ENCODE assay signal across 29 cellular contexts in genomic region chr7:52486267-52486666, GRCh38.
"Had no signal": no experiment of that assay in that cellular context is flagged by ENCODE, and none has a peak within 500 bp of the region (broad histone marks: within the 10 kb centered on the region; RNA-seq: fewer than 3 reads in every experiment).

No MANE protein-coding gene starts in this region.

- FAIRE-seq: small intestine, urothelium cell line had no signal

- DNase-seq: natural killer cell; occipital lobe; ovary; posterior cingulate gyrus; psoas muscle; right cardiac atrium; right lobe of liver; sigmoid colon; small intestine; stimulated activated CD4-positive, alpha-beta T cell treated with anti-CD3 and anti-CD28 coated beads, Interleukin-15, amount 100 ng/mL, for 24 hours; stimulated activated CD4-positive, alpha-beta T cell treated with anti-CD3 and anti-CD28 coated beads, Interleukin-2, amount 100 ng/mL, for 24 hours; stimulated activated CD4-positive, alpha-beta T cell treated with anti-CD3 and anti-CD28 coated beads, Interleukin-4, amount 100 ng/mL, for 1 hour; stimulated activated CD4-positive, alpha-beta T cell treated with anti-CD3 and anti-CD28 coated beads, Interleukin-4, amount 100 ng/mL, for 4 hours; stimulated activated CD8-positive, alpha-beta memory T cell treated with anti-CD3 and anti-CD28 coated beads, Interleukin-4, amount 100 ng/mL, for 48 hours; stimulated activated naive CD4-positive, alpha-beta T cell; stimulated activated naive CD8-positive, alpha-beta T cell treated with anti-CD3 and anti-CD28 coated beads, Interleukin-15, amount 100 ng/mL, for 72 hours; stimulated activated naive CD8-positive, alpha-beta T cell treated with anti-CD3 and anti-CD28 coated beads, Interleukin-15, Interleukin-2, amounts not matched to agents 100 U/mL and 50 U/mL, for 24 hours; substantia nigra; thyroid gland; upper lobe of left lung had no signal

- H3K27me3 Mint-ChIP-seq: progenitor cell of endocrine pancreas; stimulated activated memory B cell treated with anti-CD40 and anti-IgM and Interleukin-4, amounts not matched to agents 10 μg/mL and 1 μg/mL and 100 μg/mL, for 72 hours; stimulated activated naive CD8-positive, alpha-beta T cell treated with anti-CD3 and anti-CD28 coated beads, Interleukin-15, amount 100 ng/mL, for 72 hours had no signal

- H3K4me2 ChIP-seq: neural progenitor cell had no signal

- H3K4me1 ChIP-seq: neural progenitor cell, parathyroid adenoma, psoas muscle, right lobe of liver, sigmoid colon, thyroid gland, tibial nerve, upper lobe of left lung, vagina had no signal

- H3K9me3 Mint-ChIP-seq: nephron; neural progenitor cell; stimulated activated memory B cell treated with anti-CD40 and anti-IgM and Interleukin-4, amounts not matched to agents 10 μg/mL and 1 μg/mL and 100 μg/mL, for 72 hours; stimulated activated naive CD8-positive, alpha-beta T cell treated with anti-CD3 and anti-CD28 coated beads, Interleukin-15, amount 100 ng/mL, for 72 hours had no signal

- H3K36me3 Mint-ChIP-seq: natural killer cell; neural progenitor cell; stimulated activated memory B cell treated with anti-CD40 and anti-IgM and Interleukin-4, amounts not matched to agents 10 μg/mL and 1 μg/mL and 100 μg/mL, for 72 hours had no signal

- H3K27ac ChIP-seq: neural progenitor cell, ovary, parathyroid adenoma, psoas muscle, right lobe of liver, sigmoid colon, thoracic aorta, thyroid gland, tibial nerve, upper lobe of left lung, vagina had no signal

- H3K9ac ChIP-seq: neural progenitor cell, parathyroid adenoma had no signal

- ATAC-seq: natural killer cell; psoas muscle; right cardiac atrium; right lobe of liver; stimulated activated memory B cell treated with anti-CD40 and anti-IgM and Interleukin-4, amounts not matched to agents 10 μg/mL and 1 μg/mL and 100 μg/mL, for 72 hours; stimulated activated naive CD8-positive, alpha-beta T cell treated with anti-CD3 and anti-CD28 coated beads, Interleukin-15, amount 100 ng/mL, for 72 hours; stimulated activated naive CD8-positive, alpha-beta T cell treated with anti-CD3 and anti-CD28 coated beads, Interleukin-15, Interleukin-2, amounts not matched to agents 100 U/mL and 50 U/mL, for 24 hours had no signal

- H3K4me3 ChIP-seq: neural progenitor cell, ovary, psoas muscle, right lobe of liver, sigmoid colon, thoracic aorta, thyroid gland, tibial nerve, upper lobe of left lung, vagina had no signal

- H3K4me3 Mint-ChIP-seq: natural killer cell; nephron; neural progenitor cell; stimulated activated memory B cell treated with anti-CD40 and anti-IgM and Interleukin-4, amounts not matched to agents 10 μg/mL and 1 μg/mL and 100 μg/mL, for 72 hours; stimulated activated naive CD8-positive, alpha-beta T cell treated with anti-CD3 and anti-CD28 coated beads, Interleukin-15, amount 100 ng/mL, for 72 hours had no signal

- H3K27ac Mint-ChIP-seq: natural killer cell; nephron; neural progenitor cell; progenitor cell of endocrine pancreas; stimulated activated memory B cell treated with anti-CD40 and anti-IgM and Interleukin-4, amounts not matched to agents 10 μg/mL and 1 μg/mL and 100 μg/mL, for 72 hours; stimulated activated naive CD8-positive, alpha-beta T cell treated with anti-CD3 and anti-CD28 coated beads, Interleukin-15, amount 100 ng/mL, for 72 hours had no signal

- H3K36me3 ChIP-seq: neural progenitor cell, ovary, right lobe of liver, sigmoid colon, thoracic aorta, thyroid gland, tibial nerve, upper lobe of left lung, vagina had no signal

- H3K9me3 ChIP-seq: ovary, psoas muscle, right lobe of liver, sigmoid colon, thoracic aorta, thyroid gland, tibial nerve, upper lobe of left lung, vagina had no signal

- H3K79me2 ChIP-seq: parathyroid adenoma had no signal

- H2AFZ ChIP-seq: neural progenitor cell, parathyroid adenoma had no signal

- H3K4me1 Mint-ChIP-seq: natural killer cell; nephron; neural progenitor cell; stimulated activated memory B cell treated with anti-CD40 and anti-IgM and Interleukin-4, amounts not matched to agents 10 μg/mL and 1 μg/mL and 100 μg/mL, for 72 hours; stimulated activated naive CD8-positive, alpha-beta T cell treated with anti-CD3 and anti-CD28 coated beads, Interleukin-15, amount 100 ng/mL, for 72 hours had no signal

- H3K27me3 ChIP-seq: neural progenitor cell, ovary, right lobe of liver, sigmoid colon, thyroid gland, tibial nerve, upper lobe of left lung, vagina had no signal
